ENCODE assay signal across 15 cellular contexts in the genomic region with DNA sequence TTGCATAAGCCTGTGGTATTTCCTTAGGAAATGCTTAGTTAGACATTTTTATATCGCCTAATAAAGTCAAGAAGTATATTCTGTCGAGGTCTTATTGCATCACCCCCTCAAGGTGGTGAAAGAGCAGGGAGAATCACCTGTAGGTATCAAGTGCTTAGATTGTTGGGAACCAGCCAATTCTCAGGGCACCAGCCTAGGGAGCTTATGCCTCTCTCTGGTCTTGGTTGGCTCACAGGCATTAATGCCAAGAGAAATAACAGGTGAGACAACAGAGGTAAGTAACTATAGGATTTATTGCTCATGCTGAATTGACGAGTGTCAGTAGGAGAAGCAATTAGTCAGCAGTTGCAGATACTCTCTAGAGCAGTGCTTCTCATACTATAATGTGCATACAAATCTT.
DNase-seq lines count a peak whose midpoint lies in the region; ATAC-seq and TF ChIP-seq lines count a peak whose summit lies in the region.
"Had no signal": no experiment of that assay in that cellular context is flagged by ENCODE, and none has a peak within 500 bp of the region (broad histone marks: within the 10 kb centered on the region; RNA-seq: fewer than 3 reads in every experiment).

No MANE protein-coding gene starts in this region.

- TF ChIP-seq EP300 in SK-N-SH (IDR thresholded peaks at IDR 0.05; ENCODE audit: borderline replicate concordance in 1 of 2, low read depth in 1 of 2, low read length in 1 of 2) = no peak

- ATAC-seq in RWPE2 (ENCODE audit: low read depth) = peak; percentile 82

- H3K9me3 ChIP-seq in breast epithelium (peaks cover 0 to 8% of the 10 kb centered on the region in 2 donors), RWPE2 (ENCODE audit: severe bottlenecking) (no peaks in the 10 kb centered on the region), prostate gland (no peaks in the 10 kb centered on the region), SK-N-SH (no peaks in the 10 kb centered on the region)
- H3K9me3 ChIP-seq: SJCRH30 had no signal

- H3K27me3 Mint-ChIP-seq in MCF 10A (ENCODE audit: insufficient read depth, unreplicated experiment) (no peaks in the 10 kb centered on the region), glutamatergic neuron (ENCODE audit: unreplicated experiment) (no peaks in the 10 kb centered on the region)
- H3K27me3 Mint-ChIP-seq in activated T-helper 1 cell treated with anti-CD3 and anti-CD28 coated beads, Interleukin-12 subunit alpha, Interleukin-12 subunit beta, Interleukin-2, Interleukin-4 antibody, amounts not matched to agents 30 ng/mL and 10 ng/mL and 1 ng/mL, durations not matched to agents 14 hours and 24 hours and 36 hours (ENCODE audit: insufficient read depth) = no peaks in the 10 kb centered on the region

- H3K9me3 Mint-ChIP-seq in MCF 10A (ENCODE audit: unreplicated experiment) (peaks cover 16% of the 10 kb centered on the region), glutamatergic neuron (ENCODE audit: unreplicated experiment) (peaks cover 5% of the 10 kb centered on the region)
- H3K9me3 Mint-ChIP-seq in activated T-helper 1 cell treated with anti-CD3 and anti-CD28 coated beads, Interleukin-12 subunit alpha, Interleukin-12 subunit beta, Interleukin-2, Interleukin-4 antibody, amounts not matched to agents 30 ng/mL and 10 ng/mL and 1 ng/mL, durations not matched to agents 14 hours and 24 hours and 36 hours = peaks cover 16% of the 10 kb centered on the region

- H3F3A ChIP-seq in SK-N-SH (replicated peaks; ENCODE audit: insufficient read depth) = no peaks in the 10 kb centered on the region

- 0 out of 2 replicates have a peak, but pooled peaks cover 4% of the 10 kb centered on the region for H3K9me2 ChIP-seq in SK-N-SH

- H4K20me1 ChIP-seq in SK-N-SH (ENCODE audit: insufficient read depth) = no peaks in the 10 kb centered on the region

- no peaks in the 10 kb centered on the region for H3K4me1 ChIP-seq in breast epithelium
- H3K4me1 ChIP-seq in RWPE2 (ENCODE audit: insufficient read depth, poor library complexity, severe bottlenecking) = no peaks in the 10 kb centered on the region
- no peaks in the 10 kb centered on the region for H3K4me1 ChIP-seq in prostate gland (replicated peaks)
- H3K4me1 ChIP-seq in SK-N-SH (ENCODE audit: control insufficient read depth in 1 of 2, insufficient read depth in 2 of 2, low read depth in 1 of 2, low read length in 1 of 2) = no peaks in the 10 kb centered on the region
- H3K4me1 ChIP-seq: SJCRH30 had no signal

- TF ChIP-seq CTCF in MCF 10A (IDR thresholded peaks at IDR 0.05; ENCODE audit: unreplicated experiment) (no peak), breast epithelium (IDR thresholded peaks at IDR 0.05) (no peak), RWPE2 (IDR thresholded peaks at IDR 0.05; ENCODE audit: poor library complexity, severe bottlenecking) (no peak), prostate gland (IDR thresholded peaks at IDR 0.05) (no peak), SK-N-SH (IDR thresholded peaks at IDR 0.05) (no peak), glutamatergic neuron (IDR thresholded peaks at IDR 0.05; ENCODE audit: partially characterized antibody, unreplicated experiment) (no peak)

- no peak overlapping the region for H3K27ac Mint-ChIP-seq in MCF 10A (ENCODE audit: low read depth, unreplicated experiment)
- H3K27ac Mint-ChIP-seq in glutamatergic neuron (ENCODE audit: unreplicated experiment) = no peak overlapping the region
- no peak overlapping the region for H3K27ac Mint-ChIP-seq in activated T-helper 1 cell treated with anti-CD3 and anti-CD28 coated beads, Interleukin-12 subunit alpha, Interleukin-12 subunit beta, Interleukin-2, Interleukin-4 antibody, amounts not matched to agents 30 ng/mL and 10 ng/mL and 1 ng/mL, durations not matched to agents 14 hours and 24 hours and 36 hours
- H3K27ac Mint-ChIP-seq: H9 had no signal

- POLR2A ChIA-PET in MCF 10A (lab: Yijun Ruan, JAX) = interaction anchor here (0.9 kb wide), 1 partner anchor 13 kb away, joined by 3 read pairs; no protein-coding TSS in a partner anchor
- POLR2A ChIA-PET in SK-N-SH (lab: Yijun Ruan, JAX) = no interaction called here

- H3K4me1 Mint-ChIP-seq in MCF 10A (ENCODE audit: insufficient read depth, unreplicated experiment) = no peaks in the 10 kb centered on the region
- no peaks in the 10 kb centered on the region for H3K4me1 Mint-ChIP-seq in glutamatergic neuron (ENCODE audit: low read depth, unreplicated experiment)
- no peaks in the 10 kb centered on the region for H3K4me1 Mint-ChIP-seq in activated T-helper 1 cell treated with anti-CD3 and anti-CD28 coated beads, Interleukin-12 subunit alpha, Interleukin-12 subunit beta, Interleukin-2, Interleukin-4 antibody, amounts not matched to agents 30 ng/mL and 10 ng/mL and 1 ng/mL, durations not matched to agents 14 hours and 24 hours and 36 hours (ENCODE audit: low read depth)
- H3K4me1 Mint-ChIP-seq: H9 had no signal

- no TSS peak for BruUV-seq in MCF 10A (replicated peaks; lab: Mats Ljungman, UMichigan)

- CTCF ChIA-PET in MCF 10A (lab: Yijun Ruan, JAX) = no interaction called here
- CTCF ChIA-PET in SK-N-SH (lab: Yijun Ruan, JAX) = no interaction called here

- H3K9ac ChIP-seq in SK-N-SH = no peak overlapping the region

- no peaks in the 10 kb centered on the region for H3K36me3 Mint-ChIP-seq in MCF 10A (ENCODE audit: insufficient read depth, unreplicated experiment)
- no peaks in the 10 kb centered on the region for H3K36me3 Mint-ChIP-seq in glutamatergic neuron (ENCODE audit: unreplicated experiment)
- H3K36me3 Mint-ChIP-seq in activated T-helper 1 cell treated with anti-CD3 and anti-CD28 coated beads, Interleukin-12 subunit alpha, Interleukin-12 subunit beta, Interleukin-2, Interleukin-4 antibody, amounts not matched to agents 30 ng/mL and 10 ng/mL and 1 ng/mL, durations not matched to agents 14 hours and 24 hours and 36 hours (ENCODE audit: low read depth) = no peaks in the 10 kb centered on the region

- H3K36me3 ChIP-seq in breast epithelium (no peaks in the 10 kb centered on the region), RWPE2 (ENCODE audit: low read depth) (no peaks in the 10 kb centered on the region), prostate gland (no peaks in the 10 kb centered on the region), SK-N-SH (replicated peaks in 1 of 2; ENCODE audit: control insufficient read depth in 1 of 2, insufficient read depth in 2 of 2, low read length in 1 of 2) (no peaks in the 10 kb centered on the region)
- H3K36me3 ChIP-seq: SJCRH30 had no signal

- TF ChIP-seq RAD21 in SK-N-SH (IDR thresholded peaks at IDR 0.05; ENCODE audit: low read length) = no peak

- no peak for TF ChIP-seq POLR2A in breast epithelium (IDR thresholded peaks at IDR 0.05)
- no peak for TF ChIP-seq POLR2A in prostate gland (IDR thresholded peaks at IDR 0.05)

- peak; percentile 92 for DNase-seq in MCF 10A (ENCODE audit: unreplicated experiment)
- DNase-seq in breast epithelium (ENCODE audit: low spot score in 2 of 2) = no peak
- DNase-seq in NCI-H2196 (lab: John Stamatoyannopoulos, UW; ENCODE audit: unreplicated experiment) = peak; percentile 41
- no peak for DNase-seq in RWPE2 (ENCODE audit: low spot score)
- DNase-seq in prostate gland (ENCODE audit: low spot score) = no peak
- no peak for DNase-seq in SK-N-SH
- no peak for DNase-seq in glutamatergic neuron
- DNase-seq in activated T-helper 1 cell treated with anti-CD3 and anti-CD28 coated beads, Interleukin-12 subunit alpha, Interleukin-12 subunit beta, Interleukin-2, Interleukin-4 antibody, amounts not matched to agents 30 ng/mL and 10 ng/mL and 1 ng/mL, durations not matched to agents 14 hours and 24 hours and 36 hours (ENCODE audit: low spot score) = no peak
- DNase-seq: DMS79 treated with DMSO at 0.1 percent for 48 hours, H9, Kasumi-1, NCI-H1436, NCI-H526 treated with DMSO at 0.1 percent for 48 hours, SJCRH30 had no signal

- H3K4me2 ChIP-seq in SK-N-SH = no peak overlapping the region

- H3K4me3 ChIP-seq in breast epithelium (no peak overlapping the region), RWPE2 (ENCODE audit: severe bottlenecking) (no peak overlapping the region), prostate gland (no peak overlapping the region), SK-N-SH (ENCODE audit: low read depth in 2 of 2, low read length in 1 of 2) (no peak overlapping the region)
- H3K4me3 ChIP-seq: SJCRH30 had no signal

- WGBS in prostate gland = 64% methylated on average over 3 of the region's 3 CpGs
- WGBS in SK-N-SH (ENCODE audit: low lambda C conversion rate) = 31% methylated on average over 3 of the region's 3 CpGs

- H3K4me3 Mint-ChIP-seq in MCF 10A (ENCODE audit: unreplicated experiment) (no peak overlapping the region), glutamatergic neuron (ENCODE audit: unreplicated experiment) (no peak overlapping the region)
- no peak overlapping the region for H3K4me3 Mint-ChIP-seq in activated T-helper 1 cell treated with anti-CD3 and anti-CD28 coated beads, Interleukin-12 subunit alpha, Interleukin-12 subunit beta, Interleukin-2, Interleukin-4 antibody, amounts not matched to agents 30 ng/mL and 10 ng/mL and 1 ng/mL, durations not matched to agents 14 hours and 24 hours and 36 hours
- H3K4me3 Mint-ChIP-seq: H9 had no signal

- no peaks in the 10 kb centered on the region for H3K79me2 ChIP-seq in SK-N-SH (ENCODE audit: insufficient read depth)

- intact Hi-C loops in MCF 10A (cut with micrococcal nuclease) (no loop called here), breast epithelium (cut with DNase I; ENCODE audit: low total_unique reads) (no loop called here), prostate gland (cut with DNase I) (no loop called here)
- intact Hi-C loops in activated T-helper 1 cell treated with anti-CD3 and anti-CD28 coated beads, Interleukin-12 subunit alpha, Interleukin-12 subunit beta, Interleukin-2, Interleukin-4 antibody, amounts not matched to agents 30 ng/mL and 10 ng/mL and 1 ng/mL, durations not matched to agents 14 hours and 24 hours and 36 hours (cut with micrococcal nuclease) = no loop called here

- H3K27ac ChIP-seq in breast epithelium (no peak overlapping the region), RWPE2 (ENCODE audit: poor library complexity, severe bottlenecking) (no peak overlapping the region), prostate gland (no peak overlapping the region), SK-N-SH (ENCODE audit: low read depth in 2 of 2, low read length in 1 of 2) (no peak overlapping the region)
- H3K27ac ChIP-seq: C4-2B, SJCRH30 had no signal

- no peak overlapping the region for H2AFZ ChIP-seq in SK-N-SH (ENCODE audit: low read depth)

- H3K27me3 ChIP-seq in breast epithelium (no peaks in the 10 kb centered on the region), RWPE2 (ENCODE audit: insufficient read depth, poor library complexity, severe bottlenecking) (no peaks in the 10 kb centered on the region), prostate gland (replicated peaks; ENCODE audit: insufficient read depth) (no peaks in the 10 kb centered on the region), SK-N-SH (ENCODE audit: insufficient read depth) (no peaks in the 10 kb centered on the region)
- H3K27me3 ChIP-seq: SJCRH30 had no signal

TF ChIP-seq in SK-N-SH, 30 proteins besides CTCF, POLR2A, EP300 and RAD21 (continues in another document):
- TF ChIP-seq FOXM1 (IDR thresholded peaks at IDR 0.05; ENCODE audit: low read depth) = no peak
- TF ChIP-seq POLR2AphosphoS5 (IDR thresholded peaks at IDR 0.05; ENCODE audit: low read depth, low read length) = no peak
- TF ChIP-seq, protein P1, sequence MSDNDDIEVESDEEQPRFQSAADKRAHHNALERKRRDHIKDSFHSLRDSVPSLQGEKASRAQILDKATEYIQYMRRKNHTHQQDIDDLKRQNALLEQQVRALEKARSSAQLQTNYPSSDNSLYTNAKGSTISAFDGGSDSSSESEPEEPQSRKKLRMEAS (IDR thresholded peaks at IDR 0.05; ENCODE audit: low read depth) = no peak

Comparison
In these comparisons a context has a peak if more than half of its experiments do, and no peak if none do; other contexts are left out.
1. DNase-seq: peak in MCF 10A (single experiment) and NCI-H2196 (single experiment); none in breast epithelium (0 of 2), RWPE2 (single experiment), prostate gland (single experiment), SK-N-SH (single experiment), glutamatergic neuron (single experiment) and activated T-helper 1 cell treated with anti-CD3 and anti-CD28 coated beads, Interleukin-12 subunit alpha, Interleukin-12 subunit beta, Interleukin-2, Interleukin-4 antibody, amounts not matched to agents 30 ng/mL and 10 ng/mL and 1 ng/mL, durations not matched to agents 14 hours and 24 hours and 36 hours (single experiment).